In genomic region chr7:129184979-129185670, GRCh38 we compare ENCODE assay signal across 20 cellular contexts. TPM values are rescaled to one million over a fixed set of nuclear protein-coding genes. Genes with fewer than 3 reads are reported as not detected.
DNase-seq lines count a peak whose midpoint lies in the region; FAIRE-seq and TF ChIP-seq lines count a peak whose summit lies in the region.
"Had no signal": no experiment of that assay in that cellular context is flagged by ENCODE, and none has a peak within 500 bp of the region (broad histone marks: within the 10 kb centered on the region; RNA-seq: fewer than 3 reads in every experiment).

No MANE protein-coding gene starts in this region.

- peaks cover 4% of the 10 kb centered on the region for H3K9me3 Mint-ChIP-seq in neural crest cell

- CTCF ChIA-PET in RWPE1 (lab: Yijun Ruan, JAX) = no interaction called here

- H3K27me3 ChIP-seq in H7 (ENCODE audit: control insufficient read depth, insufficient read depth, low read length) (peaks cover 15% of the 10 kb centered on the region), esophagus (ENCODE audit: control insufficient read depth in 1 of 2, insufficient read depth in 2 of 2, low read length in 2 of 2) (no peaks in the 10 kb centered on the region), small intestine (ENCODE audit: control insufficient read depth in 2 of 2, insufficient read depth in 2 of 2, low read length in 2 of 2) (peaks cover 4 to 5% of the 10 kb centered on the region in 2 donors)

- H3K27ac Mint-ChIP-seq in neural crest cell (ENCODE audit: unreplicated experiment) = no peak overlapping the region
- H3K27ac Mint-ChIP-seq: CD14-positive monocyte, H9 had no signal

- DNase-seq in H7 = peak; percentile 12
- DNase-seq in RWPE1 (ENCODE audit: low spot score) = peak; percentile 64
- DNase-seq in neural crest cell (ENCODE audit: low read depth, low spot score) = no peak
- no peak for DNase-seq in stimulated activated naive CD4-positive, alpha-beta T cell treated with Interleukin-2 at 50 U/mL for 16 hours (lab: John Stamatoyannopoulos, UW)
- no peak for DNase-seq in small intestine
- DNase-seq in NCI-H510A treated with DMSO at 0.1 percent for 48 hours (lab: John Stamatoyannopoulos, UW) = no peak
- DNase-seq in COLO829 (ENCODE audit: low spot score) = no peak
- DNase-seq: Calu3, H9, Karpas-422, NCI-H1436, NCI-H2081, NCI-H226, PC-9, Right ventricle myocardium superior had no signal

- FAIRE-seq in small intestine (lab: Jason Lieb, UNC) = no peak
- FAIRE-seq: A549, GM12878, GM18507 had no signal

- H3K27me3 Mint-ChIP-seq in neural crest cell (ENCODE audit: low read depth) = no peaks in the 10 kb centered on the region

- WGBS in esophagus, 2 donors = 48 to 52% methylated on average over 6 of the region's 6 CpGs
- WGBS in small intestine, 3 donors = 38 to 70% (median 57%) methylated on average over 6 of the region's 6 CpGs

- peaks cover 16% of the 10 kb centered on the region for H3K4me1 Mint-ChIP-seq in neural crest cell

- H3K9me3 ChIP-seq in esophagus (ENCODE audit: control insufficient read depth in 2 of 2, insufficient read depth in 1 of 2, low read depth in 1 of 2, low read length in 1 of 2) (no peaks in the 10 kb centered on the region), small intestine (ENCODE audit: control insufficient read depth, low read depth) (no peaks in the 10 kb centered on the region)
- H3K9me3 ChIP-seq: A549 had no signal

- POLR2A ChIA-PET in RWPE1 (lab: Yijun Ruan, JAX; ENCODE audit: low non-redundant PET) = no interaction called here

- H3K4me1 ChIP-seq in esophagus (ENCODE audit: control insufficient read depth in 2 of 2, insufficient read depth in 2 of 2, low read length in 1 of 2) (peaks cover 0 to 8% of the 10 kb centered on the region in 2 donors), small intestine (ENCODE audit: control insufficient read depth in 2 of 2, insufficient read depth in 1 of 2, low read depth in 1 of 2, low read length in 1 of 2) (no peaks in the 10 kb centered on the region)

- no peak overlapping the region for H3K4me3 ChIP-seq in H7 (ENCODE audit: insufficient read depth, low read depth, low read length)
- no peak overlapping the region for H3K4me3 ChIP-seq in esophagus (ENCODE audit: low read depth in 1 of 2, low read length in 2 of 2)
- no peak overlapping the region for H3K4me3 ChIP-seq in small intestine (ENCODE audit: low read depth in 1 of 2, low read length in 2 of 2)
- H3K4me3 ChIP-seq: A549, GM12878, PC-9 had no signal

- TF ChIP-seq CTCF in RWPE1 (conservative IDR thresholded peaks at IDR 0.05; ENCODE audit: low read depth) = no peak
- TF ChIP-seq CTCF in neural crest cell (conservative IDR thresholded peaks at IDR 0.05) = no peak

- H3K27ac ChIP-seq in RWPE1 = peak overlapping the region; percentile 70
- peak overlapping the region; percentile 67 to 68 for H3K27ac ChIP-seq in esophagus (ENCODE audit: low read depth in 2 of 2, low read length in 1 of 2)
- H3K27ac ChIP-seq in small intestine (ENCODE audit: low read depth in 1 of 2, low read length in 1 of 2) = no peak overlapping the region
- H3K27ac ChIP-seq: A549, PC-9 had no signal

- no peaks in the 10 kb centered on the region for H3K36me3 Mint-ChIP-seq in neural crest cell (ENCODE audit: low read depth)

- H3K36me3 ChIP-seq in H7 (replicated peaks; ENCODE audit: control insufficient read depth, insufficient read depth, low read length) = no peaks in the 10 kb centered on the region
- H3K36me3 ChIP-seq in esophagus (ENCODE audit: control insufficient read depth in 2 of 2, insufficient read depth in 2 of 2, low read length in 1 of 2) = no peaks in the 10 kb centered on the region
- no peaks in the 10 kb centered on the region for H3K36me3 ChIP-seq in small intestine (ENCODE audit: control insufficient read depth in 2 of 2, insufficient read depth in 2 of 2, low read length in 2 of 2)

- H3K4me3 Mint-ChIP-seq in neural crest cell = peak overlapping the region; percentile 23
- H3K4me3 Mint-ChIP-seq: CD14-positive monocyte, H9 had no signal

RNA-seq across cellular contexts. Expression of gene SMO, which starts 3.3 kb away (rescaled TPM):
- total RNA-seq in H7 (2014; rRNA removed; shearing (Covaris generic)) = 44.9 and 49.6 TPM in 2 replicates
- polyA plus RNA-seq in esophagus = 10 to 100 TPM in 1 of 2 donors, 1 to 10 TPM in 1; 9.5 to 10.8 TPM
- 104 and 119 TPM in 2 replicates for total RNA-seq in neural crest cell
- polyA plus RNA-seq in small intestine = 1 to 10 TPM in 1 of 3 donors, under 1 TPM in 1, not detected in 1; 0.54 to 2.5 TPM
- polyA plus RNA-seq: CD14-positive monocyte had no signal

RNA-seq across cellular contexts. Expression of gene AHCYL2, which starts 39.7 kb away (rescaled TPM):
- total RNA-seq in H7 (2014; rRNA removed; shearing (Covaris generic)) = 14.2 and 26.9 TPM in 2 replicates
- 1 to 10 TPM; 3.8 to 5.5 TPM for polyA plus RNA-seq in esophagus
- total RNA-seq in neural crest cell = 18.7 and 19.1 TPM in 2 replicates
- 10 to 100 TPM; 18.2 to 25.4 (median 24.4) TPM for polyA plus RNA-seq in small intestine

RNA-seq across cellular contexts. Expression of gene TSPAN33, which starts 40.6 kb away (rescaled TPM):
- total RNA-seq in H7 (2014; rRNA removed; shearing (Covaris generic)) = 19.7 and 22.1 TPM in 2 replicates
- polyA plus RNA-seq in esophagus = 1 to 10 TPM; 1.8 to 3.8 TPM
- 15.9 and 16.7 TPM in 2 replicates for total RNA-seq in neural crest cell
- polyA plus RNA-seq in small intestine = 1 to 10 TPM in 2 of 3 donors, under 1 TPM in 1; 0.67 to 5.9 (median 3.4) TPM

Comparison
In these comparisons a context has a peak if more than half of its experiments do, and no peak if none do; other contexts are left out.
1. DNase-seq: peak in H7 (single experiment) and RWPE1 (single experiment); none in neural crest cell (single experiment), stimulated activated naive CD4-positive, alpha-beta T cell treated with Interleukin-2 at 50 U/mL for 16 hours (single experiment), small intestine (single experiment), NCI-H510A treated with DMSO at 0.1 percent for 48 hours (single experiment) and COLO829 (single experiment).
2. H3K27ac ChIP-seq: peak in RWPE1 (single experiment) and esophagus (2 of 2); none in small intestine (0 of 2).